Comparison of ENCODE assay signal across 12 cellular contexts in genomic region chr17:44044092-44044491, GRCh38. TPM values are rescaled to one million over a fixed set of nuclear protein-coding genes. Genes with fewer than 3 reads are reported as not detected.
DNase-seq lines count a peak whose midpoint lies in the region; ATAC-seq and TF ChIP-seq lines count a peak whose summit lies in the region.
"Had no signal": no experiment of that assay in that cellular context is flagged by ENCODE, and none has a peak within 500 bp of the region (broad histone marks: within the 10 kb centered on the region; RNA-seq: fewer than 3 reads in every experiment).

No MANE protein-coding gene starts in this region.

- in situ Hi-C loops in brain microvascular endothelial cell (cut with HindIII; ENCODE audit: low pct_ligation_motif_present, low sequenced_read_pairs) = no loop called here

- H3K27me3 ChIP-seq in left ventricle myocardium inferior (ENCODE audit: low read depth) = no peaks in the 10 kb centered on the region
- no peaks in the 10 kb centered on the region for H3K27me3 ChIP-seq in heart left ventricle
- no peaks in the 10 kb centered on the region for H3K27me3 ChIP-seq in brain microvascular endothelial cell (replicated peaks)
- H3K27me3 ChIP-seq in uterus = no peaks in the 10 kb centered on the region
- H3K27me3 ChIP-seq: pancreas, testis had no signal

- H3K27ac ChIP-seq in left ventricle myocardium inferior (replicated peaks) (peak overlapping the region; percentile 44), heart left ventricle (peak overlapping the region in 5 of 12 donors; percentile 41 to 80 (median 55)), brain microvascular endothelial cell (no peak overlapping the region), uterus (peak overlapping the region; percentile 35 to 49)
- H3K27ac ChIP-seq: pancreas, testis had no signal

- no peaks in the 10 kb centered on the region for H3K9me3 ChIP-seq in left ventricle myocardium inferior (replicated peaks)
- H3K9me3 ChIP-seq in heart left ventricle = no peaks in the 10 kb centered on the region
- no peaks in the 10 kb centered on the region for H3K9me3 ChIP-seq in uterus
- H3K9me3 ChIP-seq: pancreas, testis had no signal

- DNase-seq in left ventricle myocardium inferior (no peak), heart left ventricle (no peak), brain microvascular endothelial cell (peak; percentile 20), kidney glomerular epithelial cell (lab: John Stamatoyannopoulos, UW) (peak; percentile 34), uterus (peak in 1 of 2 donors; percentile 43), T-helper 1 cell (no peak), SW480 (ENCODE audit: low spot score) (no peak)
- DNase-seq: AML-193, NCI-H1694 treated with DMSO at 0.1 percent for 48 hours, pancreas, testis had no signal

- ATAC-seq in heart left ventricle (no peak), GM19467 (IDR thresholded peaks at IDR 0.05; ENCODE audit: unreplicated experiment) (no peak)

- 53 to 74% (median 69%) methylated on average over 1 of the region's 1 CpG for WGBS in heart left ventricle, 4 donors

- H3K4me1 ChIP-seq in left ventricle myocardium inferior (peaks cover 47% of the 10 kb centered on the region), heart left ventricle (peaks cover 3 to 47% (median 27%) of the 10 kb centered on the region in 12 donors), uterus (peaks cover 0 to 11% of the 10 kb centered on the region in 2 donors)

- intact Hi-C loops in left ventricle myocardium inferior (cut with micrococcal nuclease) = no loop called here
- intact Hi-C loops in heart left ventricle (cut with DNase I) = loop anchor here in 6 of 10 donors (5.0 to 10.0 kb wide), 3 partner anchors 37 to 102 kb away; partner anchors contain the start of gene PPY (in 5 of the 6)
- intact Hi-C loops in uterus (cut with DNase I; ENCODE audit: low total_unique reads) = no loop called here

- peaks cover 10% of the 10 kb centered on the region for H3K36me3 ChIP-seq in left ventricle myocardium inferior
- H3K36me3 ChIP-seq in heart left ventricle = peaks cover 0 to 28% (median 18%) of the 10 kb centered on the region in 9 donors
- H3K36me3 ChIP-seq in brain microvascular endothelial cell (replicated peaks) = peaks cover 21% of the 10 kb centered on the region
- H3K36me3 ChIP-seq in uterus = no peaks in the 10 kb centered on the region

- H3K4me3 ChIP-seq in left ventricle myocardium inferior (no peak overlapping the region), heart left ventricle (no peak overlapping the region), brain microvascular endothelial cell (ENCODE audit: low read depth, low read length) (no peak overlapping the region), uterus (no peak overlapping the region)
- H3K4me3 ChIP-seq: pancreas, testis had no signal

- no peak for TF ChIP-seq CTCF in left ventricle myocardium inferior (IDR thresholded peaks at IDR 0.05; ENCODE audit: borderline replicate concordance)
- TF ChIP-seq CTCF in heart left ventricle (IDR thresholded peaks at IDR 0.05) = no peak
- TF ChIP-seq CTCF in brain microvascular endothelial cell (IDR thresholded peaks at IDR 0.05; ENCODE audit: low read depth, low read length, missing control alignments) = no peak
- TF ChIP-seq CTCF in uterus (IDR thresholded peaks at IDR 0.05) = no peak

- TF ChIP-seq POLR2A in heart left ventricle (IDR thresholded peaks at IDR 0.05) (no peak), uterus (IDR thresholded peaks at IDR 0.05) (no peak)

RNA-seq across cellular contexts. Expression of gene LSM12, which starts 22.4 kb away (rescaled TPM):
- 41.2 TPM for total RNA-seq in left ventricle myocardium inferior
- 10 to 100 TPM; 38.4 to 55.6 (median 44.1) TPM for total RNA-seq in heart left ventricle
- 10 to 100 TPM; 30.8 to 41.2 TPM for polyA plus RNA-seq in heart left ventricle
- 10 to 100 TPM; 24.5 to 49.8 (median 37.1) TPM for total RNA-seq in uterus

RNA-seq across cellular contexts. Expression of gene G6PC3, which starts 26.4 kb away (rescaled TPM):
- total RNA-seq in left ventricle myocardium inferior = 29.3 TPM
- 10 to 100 TPM; 28.5 to 46.5 (median 36.6) TPM for total RNA-seq in heart left ventricle
- 10 to 100 TPM; 52.4 to 75.1 TPM for polyA plus RNA-seq in heart left ventricle
- total RNA-seq in uterus = 10 to 100 TPM; 12.4 to 66.3 (median 33.8) TPM

RNA-seq across cellular contexts. Expression of gene TMEM101, which starts 29.3 kb away (rescaled TPM):
- total RNA-seq in left ventricle myocardium inferior (18.3 TPM), heart left ventricle (10 to 100 TPM; 13.4 to 22.1 (median 19.3) TPM), uterus (10 to 100 TPM in 3 of 4 donors, 1 to 10 TPM in 1; 1.5 to 76.1 (median 49.8) TPM)
- 10 to 100 TPM; 16.7 to 31.1 TPM for polyA plus RNA-seq in heart left ventricle

RNA-seq across cellular contexts. Expression of gene NAGS, which starts 39.7 kb away (rescaled TPM):
- total RNA-seq in left ventricle myocardium inferior (0.11 TPM), heart left ventricle (1 to 10 TPM in 3 of 9 donors, under 1 TPM in 6; 0.20 to 1.2 (median 0.37) TPM), uterus (1 to 10 TPM; 1.3 to 9.7 (median 2.6) TPM)
- polyA plus RNA-seq in heart left ventricle = 1 to 10 TPM in 1 of 2 donors, under 1 TPM in 1; 0.57 to 1.2 TPM

Comparison
In these comparisons a context has a peak if more than half of its experiments do, and no peak if none do; other contexts are left out.
1. intact Hi-C loops: an anchor here in heart left ventricle (5.0 to 10.0 kb wide); none called in left ventricle myocardium inferior and uterus.
2. DNase-seq: peak in brain microvascular endothelial cell (single experiment) and kidney glomerular epithelial cell (single experiment); none in left ventricle myocardium inferior (single experiment), heart left ventricle (0 of 5), T-helper 1 cell (0 of 5) and SW480 (single experiment).